In the genomic region with DNA sequence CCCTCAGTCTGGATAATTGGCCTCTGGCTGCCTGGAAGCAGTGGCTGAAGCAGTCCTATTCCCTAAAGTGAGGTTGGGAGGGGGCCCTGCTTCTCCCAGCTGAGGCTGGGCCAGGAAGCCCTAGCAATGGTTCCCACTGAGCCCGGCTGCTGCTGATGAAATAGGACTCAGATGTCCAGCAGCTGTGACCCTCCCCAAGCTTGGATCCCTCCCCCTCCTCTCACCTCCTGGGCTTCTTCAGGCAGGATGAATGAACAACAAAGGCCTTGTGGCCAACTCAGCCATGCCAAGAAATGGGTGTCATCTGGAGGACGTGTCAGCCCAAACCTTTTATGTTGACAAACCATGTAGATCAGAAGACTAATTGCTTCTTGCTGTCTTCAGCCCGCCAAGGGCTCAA, we compare ENCODE assay signal across 18 cellular contexts. TPM values are rescaled to one million over a fixed set of nuclear protein-coding genes. Genes with fewer than 3 reads are reported as not detected.
DNase-seq lines count a peak whose midpoint lies in the region; ATAC-seq, FAIRE-seq and TF ChIP-seq lines count a peak whose summit lies in the region.
"Had no signal": no experiment of that assay in that cellular context is flagged by ENCODE, and none has a peak within 500 bp of the region (broad histone marks: within the 10 kb centered on the region; RNA-seq: fewer than 3 reads in every experiment).

No MANE protein-coding gene starts in this region.

- no peaks in the 10 kb centered on the region for H3K27me3 Mint-ChIP-seq in nephron (ENCODE audit: low read depth)

- no peak for DNase-seq in left ventricle myocardium superior
- no peak for DNase-seq in left ventricle myocardium inferior
- no peak for DNase-seq in NCI-H1092 treated with DMSO at 0.1 percent for 48 hours (lab: John Stamatoyannopoulos, UW)
- DNase-seq in stimulated activated CD8-positive, alpha-beta memory T cell treated with anti-CD3 and anti-CD28 coated beads, Interleukin-4, amount 100 ng/mL, for 48 hours, result no peak
- DNase-seq in NCI-H748 (lab: John Stamatoyannopoulos, UW; ENCODE audit: unreplicated experiment), result no peak
- no peak for DNase-seq in NCI-H1105 treated with DMSO at 0.1 percent for 48 hours (lab: John Stamatoyannopoulos, UW)
- DNase-seq: AML-193, Caco-2, HCEC 1CT, NCI-H1048, NCI-H187, NCI-H2171, NCI-H510A had no signal

- H3K36me3 ChIP-seq in left ventricle myocardium inferior, result no peaks in the 10 kb centered on the region
- H3K36me3 ChIP-seq: SJSA1 had no signal

- H3K4me1 ChIP-seq in left ventricle myocardium inferior, result no peaks in the 10 kb centered on the region

- intact Hi-C loops in left ventricle myocardium superior (cut with micrococcal nuclease), result no loop called here
- intact Hi-C loops in left ventricle myocardium inferior (cut with micrococcal nuclease), result no loop called here

- H3K27me3 ChIP-seq in left ventricle myocardium inferior (ENCODE audit: low read depth), result no peaks in the 10 kb centered on the region
- H3K27me3 ChIP-seq: SJSA1 had no signal

- peak overlapping the region in 1 of 3 experiments; percentile 39 for H3K4me3 Mint-ChIP-seq in nephron

- H3K9me3 Mint-ChIP-seq in nephron, result no peaks in the 10 kb centered on the region

- peaks cover 54% of the 10 kb centered on the region for H3K4me1 Mint-ChIP-seq in nephron

- peak; percentile 46 for ATAC-seq in left ventricle myocardium superior
- ATAC-seq: K562 had no signal

- TF ChIP-seq CTCF in left ventricle myocardium inferior (IDR thresholded peaks at IDR 0.05; ENCODE audit: borderline replicate concordance) (no peak), nephron (IDR thresholded peaks at IDR 0.05; ENCODE audit: unreplicated experiment in 3 of 3) (no peak)

- H3K36me3 Mint-ChIP-seq in nephron (ENCODE audit: low read depth), result no peaks in the 10 kb centered on the region

- H3K27ac Mint-ChIP-seq in nephron, result peak overlapping the region; percentile 70 to 95 (median 86)

- H3K9me3 ChIP-seq in left ventricle myocardium inferior (replicated peaks), result no peaks in the 10 kb centered on the region
- H3K9me3 ChIP-seq: Caco-2, SJSA1 had no signal

- no peak overlapping the region for H3K4me3 ChIP-seq in left ventricle myocardium inferior
- H3K4me3 ChIP-seq: K562, SJSA1 had no signal

- peak; percentile 8 for FAIRE-seq in endometrium (lab: Jason Lieb, UNC)
- FAIRE-seq: K562, RCC 7860 had no signal

- H3K27ac ChIP-seq in left ventricle myocardium inferior (replicated peaks), result no peak overlapping the region
- H3K27ac ChIP-seq: SJSA1 had no signal

RNA-seq across cellular contexts. Expression of a gene that starts 42.0 kb away (rescaled TPM):
- total RNA-seq in left ventricle myocardium superior (17.2 TPM), left ventricle myocardium inferior (21.0 TPM)
